In the genomic region with DNA sequence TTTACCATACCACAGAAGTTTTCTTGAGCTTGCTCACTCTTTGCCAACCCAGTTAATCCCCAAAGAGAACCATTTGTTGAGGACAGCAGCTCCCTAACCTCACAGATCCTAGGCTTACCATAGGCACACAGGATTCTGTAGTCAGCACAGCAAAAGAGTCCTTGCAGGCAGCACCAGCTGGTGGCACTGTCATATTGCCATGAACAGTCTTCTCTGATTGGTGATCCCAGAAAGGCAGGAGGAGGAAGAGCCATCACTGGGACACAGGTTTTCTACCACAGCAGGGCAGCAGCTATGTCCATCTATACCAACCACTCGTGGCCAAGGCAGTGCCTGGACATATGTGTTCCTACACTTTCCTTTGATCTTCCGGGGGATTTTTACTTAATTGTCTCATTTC, we compare ENCODE assay signal across 1 cellular context.
TF ChIP-seq lines count a peak whose summit lies in the region.

No MANE protein-coding gene starts in this region.

TF ChIP-seq in GM23338, 12 proteins besides CTCF, POLR2A, EP300 and RAD21 (continued from another document):
- TF ChIP-seq, protein P1, sequence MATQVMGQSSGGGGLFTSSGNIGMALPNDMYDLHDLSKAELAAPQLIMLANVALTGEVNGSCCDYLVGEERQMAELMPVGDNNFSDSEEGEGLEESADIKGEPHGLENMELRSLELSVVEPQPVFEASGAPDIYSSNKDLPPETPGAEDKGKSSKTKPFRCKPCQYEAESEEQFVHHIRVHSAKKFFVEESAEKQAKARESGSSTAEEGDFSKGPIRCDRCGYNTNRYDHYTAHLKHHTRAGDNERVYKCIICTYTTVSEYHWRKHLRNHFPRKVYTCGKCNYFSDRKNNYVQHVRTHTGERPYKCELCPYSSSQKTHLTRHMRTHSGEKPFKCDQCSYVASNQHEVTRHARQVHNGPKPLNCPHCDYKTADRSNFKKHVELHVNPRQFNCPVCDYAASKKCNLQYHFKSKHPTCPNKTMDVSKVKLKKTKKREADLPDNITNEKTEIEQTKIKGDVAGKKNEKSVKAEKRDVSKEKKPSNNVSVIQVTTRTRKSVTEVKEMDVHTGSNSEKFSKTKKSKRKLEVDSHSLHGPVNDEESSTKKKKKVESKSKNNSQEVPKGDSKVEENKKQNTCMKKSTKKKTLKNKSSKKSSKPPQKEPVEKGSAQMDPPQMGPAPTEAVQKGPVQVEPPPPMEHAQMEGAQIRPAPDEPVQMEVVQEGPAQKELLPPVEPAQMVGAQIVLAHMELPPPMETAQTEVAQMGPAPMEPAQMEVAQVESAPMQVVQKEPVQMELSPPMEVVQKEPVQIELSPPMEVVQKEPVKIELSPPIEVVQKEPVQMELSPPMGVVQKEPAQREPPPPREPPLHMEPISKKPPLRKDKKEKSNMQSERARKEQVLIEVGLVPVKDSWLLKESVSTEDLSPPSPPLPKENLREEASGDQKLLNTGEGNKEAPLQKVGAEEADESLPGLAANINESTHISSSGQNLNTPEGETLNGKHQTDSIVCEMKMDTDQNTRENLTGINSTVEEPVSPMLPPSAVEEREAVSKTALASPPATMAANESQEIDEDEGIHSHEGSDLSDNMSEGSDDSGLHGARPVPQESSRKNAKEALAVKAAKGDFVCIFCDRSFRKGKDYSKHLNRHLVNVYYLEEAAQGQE (IDR thresholded peaks at IDR 0.05; ENCODE audit: unreplicated experiment) = no peak
- TF ChIP-seq ZNF114 (CRISPR knock-in tag; IDR thresholded peaks at IDR 0.05) (no peak), EZH2 (IDR thresholded peaks at IDR 0.05; ENCODE audit: low read depth, unreplicated experiment) (no peak), STAT1 (IDR thresholded peaks at IDR 0.05; ENCODE audit: unreplicated experiment) (no peak), CREB1 (CRISPR knock-in tag; IDR thresholded peaks at IDR 0.05; ENCODE audit: low read depth) (no peak)
